Comparison of ENCODE assay signal across 1 cellular context in genomic region chr22:21570398-21570797, GRCh38.
TF ChIP-seq lines count a peak whose summit lies in the region.

No MANE protein-coding gene starts in this region.

TF ChIP-seq in K562, 482 proteins besides CTCF, POLR2A, EP300 and RAD21:
- TF ChIP-seq POLR2AphosphoS2 (IDR thresholded peaks at IDR 0.05; ENCODE audit: low read length) (peak; percentile 16; the same call in 1 of the 2 replicates), HDGF (IDR thresholded peaks at IDR 0.05) (no peak), STAT6 (CRISPR knock-in tag; IDR thresholded peaks at IDR 0.05) (peak; percentile 78; the same call in 1 of the 2 replicates), HEY1 (CRISPR knock-in tag; IDR thresholded peaks at IDR 0.05; ENCODE audit: borderline replicate concordance) (no peak)
